In genomic region chr1:23167353-23168078, GRCh38 we compare ENCODE assay signal across 8 cellular contexts. TPM values are rescaled to one million over a fixed set of nuclear protein-coding genes. Genes with fewer than 3 reads are reported as not detected.
DNase-seq lines count a peak whose midpoint lies in the region; ATAC-seq, FAIRE-seq and TF ChIP-seq lines count a peak whose summit lies in the region.

No MANE protein-coding gene starts in this region.

- TF ChIP-seq CTCF in GM12865 (IDR thresholded peaks at IDR 0.05; ENCODE audit: insufficient read depth, low read depth, low read length, missing control alignments) (no peak), lower lobe of right lung (IDR thresholded peaks at IDR 0.05) (no peak)

- no peaks in the 10 kb centered on the region for H3K27me3 ChIP-seq in lower lobe of right lung (ENCODE audit: low read depth)

- ATAC-seq in lower lobe of right lung (peak; percentile 43 to 50), GM19324 (IDR thresholded peaks at IDR 0.05; ENCODE audit: low FRiP score, unreplicated experiment) (no peak)
- peak; percentile 20 for ATAC-seq in stimulated activated naive CD8-positive, alpha-beta T cell treated with anti-CD3 and anti-CD28 coated beads, Interleukin-15, Interleukin-2, amounts not matched to agents 100 U/mL and 50 U/mL, for 24 hours

- no peak for TF ChIP-seq POLR2A in GM12891 (IDR thresholded peaks at IDR 0.05; ENCODE audit: low read depth, low read length)

- intact Hi-C loops in lower lobe of right lung (cut with DNase I), result no loop called here

- no peak for FAIRE-seq in GM12891 (lab: Jason Lieb, UNC)

- DNase-seq in GM12865 (ENCODE audit: low read depth) (peak; percentile 27), ecto neural progenitor cell (ENCODE audit: low spot score) (peak; percentile 75), lower lobe of right lung (peak; percentile 68), GM12891 (ENCODE audit: insufficient read length, low spot score) (no peak)
- DNase-seq in activated CD4-positive, alpha-beta T cell treated with anti-CD3 and anti-CD28 coated beads, Interleukin-2, amount 50 U/mL, for 4 hours, result peak; percentile 9 to 16
- peak; percentile 42 for DNase-seq in stimulated activated naive CD8-positive, alpha-beta T cell treated with anti-CD3 and anti-CD28 coated beads, Interleukin-15, Interleukin-2, amounts not matched to agents 100 U/mL and 50 U/mL, for 24 hours

- H3K27ac ChIP-seq in KOPT-K1 (ENCODE audit: low read depth, low read length, poor library complexity, severe bottlenecking) (peak overlapping the region; percentile 73), lower lobe of right lung (peak overlapping the region; percentile 91)

- H3K9me3 ChIP-seq in KOPT-K1 (ENCODE audit: insufficient read depth, low read length, poor library complexity, severe bottlenecking) (no peaks in the 10 kb centered on the region), lower lobe of right lung (no peaks in the 10 kb centered on the region)

- H3K4me3 ChIP-seq in GM12865 (ENCODE audit: low read depth, low read length), result peak overlapping the region; percentile 98
- H3K4me3 ChIP-seq in lower lobe of right lung, result peak overlapping the region; percentile 75

- peaks cover 52% of the 10 kb centered on the region for H3K4me1 ChIP-seq in lower lobe of right lung

- no peaks in the 10 kb centered on the region for H3K36me3 ChIP-seq in KOPT-K1 (ENCODE audit: insufficient read depth, low read length)
- H3K36me3 ChIP-seq in lower lobe of right lung, result no peaks in the 10 kb centered on the region

TF ChIP-seq in GM12891, 5 proteins besides CTCF, POLR2A, EP300 and RAD21:
- no peak for TF ChIP-seq POLR2AphosphoS5 (IDR thresholded peaks at IDR 0.05; ENCODE audit: low read depth, low read length)
- TF ChIP-seq POU2F2 (IDR thresholded peaks at IDR 0.05; ENCODE audit: low read depth, low read length), result no peak
- TF ChIP-seq TAF1 (IDR thresholded peaks at IDR 0.05; ENCODE audit: low read depth, low read length), result no peak
- no peak for TF ChIP-seq PAX5 (IDR thresholded peaks at IDR 0.05; ENCODE audit: insufficient read depth, low read length, severe bottlenecking)
- TF ChIP-seq SPI1 (IDR thresholded peaks at IDR 0.05; ENCODE audit: low read depth, low read length), result no peak
TF ChIP-seq in GM12891: peak in this region for 0.

RNA-seq across cellular contexts. Expression of gene LUZP1, which starts 1.1 kb away (rescaled TPM):
- 32.5 TPM for total RNA-seq in lower lobe of right lung
- polyA plus RNA-seq in GM12891 (2012; ENCODE audit: low read depth, missing spikeins), result 7.9 TPM

RNA-seq across cellular contexts. Expression of gene HTR1D, which starts 49.8 kb away (rescaled TPM):
- total RNA-seq in lower lobe of right lung, result 1.1 TPM
- polyA plus RNA-seq in GM12891 (2012; ENCODE audit: low read depth, missing spikeins), result not detected
